ENCODE assay signal across 16 cellular contexts in the genomic region with DNA sequence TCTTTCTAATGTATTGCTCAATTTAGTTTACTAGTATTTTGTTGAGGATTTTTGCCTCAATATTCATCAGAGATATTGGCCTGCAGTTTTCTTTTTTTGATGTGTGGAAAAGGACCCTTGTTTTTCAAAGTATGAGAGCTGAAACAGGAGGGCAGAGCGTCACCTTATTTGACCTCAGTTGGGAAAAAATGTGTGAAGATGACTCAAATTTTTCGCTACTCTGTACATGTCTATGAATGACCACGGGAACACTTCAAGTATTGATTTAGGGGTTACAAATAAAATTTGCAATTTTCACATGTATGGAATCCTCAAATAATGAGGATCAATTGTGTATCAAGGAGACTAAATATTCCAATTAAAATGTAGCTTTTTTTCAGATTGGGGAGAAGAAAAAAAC.
DNase-seq lines count a peak whose midpoint lies in the region; ATAC-seq and TF ChIP-seq lines count a peak whose summit lies in the region.
"Had no signal": no experiment of that assay in that cellular context is flagged by ENCODE, and none has a peak within 500 bp of the region (broad histone marks: within the 10 kb centered on the region; RNA-seq: fewer than 3 reads in every experiment).

No MANE protein-coding gene starts in this region.

- no peaks in the 10 kb centered on the region for H3K36me3 Mint-ChIP-seq in activated CD8-positive, alpha-beta T cell treated with anti-CD3 and anti-CD28 coated beads for 36 hours (ENCODE audit: low read depth)
- no peaks in the 10 kb centered on the region for H3K36me3 Mint-ChIP-seq in activated CD8-positive, alpha-beta T cell treated with anti-CD3 and anti-CD28 coated beads, Interleukin-2, amount 10 ng/mL, durations not matched to agents 7 days and 5 days (ENCODE audit: low read depth)
- no peaks in the 10 kb centered on the region for H3K36me3 Mint-ChIP-seq in stimulated activated naive CD8-positive, alpha-beta T cell treated with anti-CD3 and anti-CD28 coated beads, Interleukin-15, Interleukin-2, amounts not matched to agents 100 ng/mL and 50 ng/mL, for 24 hours (ENCODE audit: low read depth)
- no peaks in the 10 kb centered on the region for H3K36me3 Mint-ChIP-seq in natural killer cell
- H3K36me3 Mint-ChIP-seq in activated CD4-positive, alpha-beta memory T cell treated with anti-CD3 and anti-CD28 coated beads, Interleukin-2, amount 10 ng/mL, durations not matched to agents 7 days and 5 days (ENCODE audit: low read depth) = no peaks in the 10 kb centered on the region

- H3K9me3 Mint-ChIP-seq in activated CD8-positive, alpha-beta T cell treated with anti-CD3 and anti-CD28 coated beads for 36 hours = no peaks in the 10 kb centered on the region
- H3K9me3 Mint-ChIP-seq in activated CD8-positive, alpha-beta T cell treated with anti-CD3 and anti-CD28 coated beads, Interleukin-2, amount 10 ng/mL, durations not matched to agents 7 days and 5 days (ENCODE audit: insufficient read depth) = no peaks in the 10 kb centered on the region
- no peaks in the 10 kb centered on the region for H3K9me3 Mint-ChIP-seq in stimulated activated naive CD8-positive, alpha-beta T cell treated with anti-CD3 and anti-CD28 coated beads, Interleukin-15, Interleukin-2, amounts not matched to agents 100 ng/mL and 50 ng/mL, for 24 hours
- H3K9me3 Mint-ChIP-seq in natural killer cell = no peaks in the 10 kb centered on the region
- H3K9me3 Mint-ChIP-seq in activated CD4-positive, alpha-beta memory T cell treated with anti-CD3 and anti-CD28 coated beads, Interleukin-2, amount 10 ng/mL, durations not matched to agents 7 days and 5 days = no peaks in the 10 kb centered on the region
- H3K9me3 Mint-ChIP-seq: CD4-positive, alpha-beta T cell had no signal

- H3K27me3 Mint-ChIP-seq in activated CD8-positive, alpha-beta T cell treated with anti-CD3 and anti-CD28 coated beads for 36 hours = no peaks in the 10 kb centered on the region
- no peaks in the 10 kb centered on the region for H3K27me3 Mint-ChIP-seq in activated CD8-positive, alpha-beta T cell treated with anti-CD3 and anti-CD28 coated beads, Interleukin-2, amount 10 ng/mL, durations not matched to agents 7 days and 5 days (ENCODE audit: low read depth)
- no peaks in the 10 kb centered on the region for H3K27me3 Mint-ChIP-seq in stimulated activated naive CD8-positive, alpha-beta T cell treated with anti-CD3 and anti-CD28 coated beads, Interleukin-15, Interleukin-2, amounts not matched to agents 100 ng/mL and 50 ng/mL, for 24 hours
- no peaks in the 10 kb centered on the region for H3K27me3 Mint-ChIP-seq in natural killer cell (ENCODE audit: low read depth in 2 of 2)
- H3K27me3 Mint-ChIP-seq in activated CD4-positive, alpha-beta memory T cell treated with anti-CD3 and anti-CD28 coated beads, Interleukin-2, amount 10 ng/mL, durations not matched to agents 7 days and 5 days = no peaks in the 10 kb centered on the region
- H3K27me3 Mint-ChIP-seq: CD4-positive, alpha-beta T cell had no signal

- POLR2A ChIA-PET in activated CD8-positive, alpha-beta T cell treated with anti-CD3 and anti-CD28 coated beads for 36 hours (lab: Charles Lee) = no interaction called here
- POLR2A ChIA-PET in activated CD8-positive, alpha-beta T cell treated with anti-CD3 and anti-CD28 coated beads, Interleukin-2, amount 10 ng/mL, durations not matched to agents 7 days and 5 days (lab: Charles Lee) = no interaction called here
- POLR2A ChIA-PET in activated CD4-positive, alpha-beta memory T cell treated with anti-CD3 and anti-CD28 coated beads, Interleukin-2, amount 10 ng/mL, durations not matched to agents 7 days and 5 days (lab: Charles Lee) = no interaction called here

- intact Hi-C loops in activated CD8-positive, alpha-beta T cell treated with anti-CD3 and anti-CD28 coated beads for 36 hours (cut with micrococcal nuclease) = no loop called here
- intact Hi-C loops in natural killer cell (cut with micrococcal nuclease) = no loop called here

- peak; percentile 39 for ATAC-seq in activated CD8-positive, alpha-beta T cell treated with anti-CD3 and anti-CD28 coated beads for 36 hours
- no peak for ATAC-seq in activated CD8-positive, alpha-beta T cell treated with anti-CD3 and anti-CD28 coated beads, Interleukin-2, amount 10 ng/mL, durations not matched to agents 7 days and 5 days
- no peak for ATAC-seq in stimulated activated naive CD8-positive, alpha-beta T cell treated with anti-CD3 and anti-CD28 coated beads, Interleukin-15, Interleukin-2, amounts not matched to agents 100 U/mL and 50 U/mL, for 24 hours
- ATAC-seq in natural killer cell = peak in 2 of 3 donors; percentile 38 to 63
- ATAC-seq: A549, HCT116 had no signal

- H3K4me3 Mint-ChIP-seq in activated CD8-positive, alpha-beta T cell treated with anti-CD3 and anti-CD28 coated beads for 36 hours = no peak overlapping the region
- H3K4me3 Mint-ChIP-seq in activated CD8-positive, alpha-beta T cell treated with anti-CD3 and anti-CD28 coated beads, Interleukin-2, amount 10 ng/mL, durations not matched to agents 7 days and 5 days = no peak overlapping the region
- no peak overlapping the region for H3K4me3 Mint-ChIP-seq in stimulated activated naive CD8-positive, alpha-beta T cell treated with anti-CD3 and anti-CD28 coated beads, Interleukin-15, Interleukin-2, amounts not matched to agents 100 ng/mL and 50 ng/mL, for 24 hours
- H3K4me3 Mint-ChIP-seq in natural killer cell = peak overlapping the region; percentile 2
- no peak overlapping the region for H3K4me3 Mint-ChIP-seq in activated CD4-positive, alpha-beta memory T cell treated with anti-CD3 and anti-CD28 coated beads, Interleukin-2, amount 10 ng/mL, durations not matched to agents 7 days and 5 days
- H3K4me3 Mint-ChIP-seq: CD4-positive, alpha-beta T cell had no signal

- no peak for TF ChIP-seq CTCF in activated CD8-positive, alpha-beta T cell treated with anti-CD3 and anti-CD28 coated beads for 36 hours (IDR thresholded peaks at IDR 0.05)
- no peak for TF ChIP-seq CTCF in natural killer cell (IDR thresholded peaks at IDR 0.05)

- CTCF ChIA-PET in activated CD8-positive, alpha-beta T cell treated with anti-CD3 and anti-CD28 coated beads for 36 hours (lab: Charles Lee) = no interaction called here
- CTCF ChIA-PET in activated CD8-positive, alpha-beta T cell treated with anti-CD3 and anti-CD28 coated beads, Interleukin-2, amount 10 ng/mL, durations not matched to agents 7 days and 5 days (lab: Charles Lee) = no interaction called here
- CTCF ChIA-PET in activated CD4-positive, alpha-beta memory T cell treated with anti-CD3 and anti-CD28 coated beads, Interleukin-2, amount 10 ng/mL, durations not matched to agents 7 days and 5 days (lab: Charles Lee) = interaction anchor here (0.7 kb wide), 1 partner anchor 319 kb away, joined by 6 read pairs; no protein-coding TSS in a partner anchor

- peaks cover 10% of the 10 kb centered on the region for H3K4me1 Mint-ChIP-seq in activated CD8-positive, alpha-beta T cell treated with anti-CD3 and anti-CD28 coated beads for 36 hours (ENCODE audit: low read depth)
- peaks cover 7% of the 10 kb centered on the region for H3K4me1 Mint-ChIP-seq in activated CD8-positive, alpha-beta T cell treated with anti-CD3 and anti-CD28 coated beads, Interleukin-2, amount 10 ng/mL, durations not matched to agents 7 days and 5 days (ENCODE audit: low read depth)
- H3K4me1 Mint-ChIP-seq in stimulated activated naive CD8-positive, alpha-beta T cell treated with anti-CD3 and anti-CD28 coated beads, Interleukin-15, Interleukin-2, amounts not matched to agents 100 ng/mL and 50 ng/mL, for 24 hours (ENCODE audit: low read depth) = peaks cover 23% of the 10 kb centered on the region
- peaks cover 40 to 48% of the 10 kb centered on the region in 2 donors for H3K4me1 Mint-ChIP-seq in natural killer cell
- H3K4me1 Mint-ChIP-seq in activated CD4-positive, alpha-beta memory T cell treated with anti-CD3 and anti-CD28 coated beads, Interleukin-2, amount 10 ng/mL, durations not matched to agents 7 days and 5 days = peaks cover under 1% of the 10 kb centered on the region

- no peak for DNase-seq in activated CD8-positive, alpha-beta T cell treated with anti-CD3 and anti-CD28 coated beads for 36 hours
- no peak for DNase-seq in activated CD8-positive, alpha-beta T cell treated with anti-CD3 and anti-CD28 coated beads, Interleukin-2, amount 10 ng/mL, durations not matched to agents 7 days and 5 days
- DNase-seq in stimulated activated naive CD8-positive, alpha-beta T cell treated with anti-CD3 and anti-CD28 coated beads, Interleukin-15, Interleukin-2, amounts not matched to agents 100 U/mL and 50 U/mL, for 24 hours = no peak
- no peak for DNase-seq in natural killer cell
- no peak for DNase-seq in DMS53 treated with DMSO at 0.1 percent for 48 hours (lab: John Stamatoyannopoulos, UW; ENCODE audit: unreplicated experiment)
- no peak for DNase-seq in activated CD4-positive, alpha-beta memory T cell treated with anti-CD3 and anti-CD28 coated beads, Interleukin-2, amount 10 ng/mL, durations not matched to agents 7 days and 5 days
- DNase-seq: AML-193; CD4-positive, alpha-beta T cell; DMS153; DMS79 treated with DMSO at 0.1 percent for 48 hours; GF-D8; GOT3; H7 had no signal

- no peak overlapping the region for H3K27ac Mint-ChIP-seq in activated CD8-positive, alpha-beta T cell treated with anti-CD3 and anti-CD28 coated beads for 36 hours
- H3K27ac Mint-ChIP-seq in activated CD8-positive, alpha-beta T cell treated with anti-CD3 and anti-CD28 coated beads, Interleukin-2, amount 10 ng/mL, durations not matched to agents 7 days and 5 days = no peak overlapping the region
- peak overlapping the region; percentile 32 for H3K27ac Mint-ChIP-seq in stimulated activated naive CD8-positive, alpha-beta T cell treated with anti-CD3 and anti-CD28 coated beads, Interleukin-15, Interleukin-2, amounts not matched to agents 100 ng/mL and 50 ng/mL, for 24 hours
- peak overlapping the region; percentile 25 to 32 for H3K27ac Mint-ChIP-seq in natural killer cell
- no peak overlapping the region for H3K27ac Mint-ChIP-seq in activated CD4-positive, alpha-beta memory T cell treated with anti-CD3 and anti-CD28 coated beads, Interleukin-2, amount 10 ng/mL, durations not matched to agents 7 days and 5 days
- H3K27ac Mint-ChIP-seq: CD4-positive, alpha-beta T cell had no signal

Comparison
In these comparisons a context has a peak if more than half of its experiments do, and no peak if none do; other contexts are left out.
1. ATAC-seq: peak in activated CD8-positive, alpha-beta T cell treated with anti-CD3 and anti-CD28 coated beads for 36 hours (single experiment) and natural killer cell (2 of 3); none in activated CD8-positive, alpha-beta T cell treated with anti-CD3 and anti-CD28 coated beads, Interleukin-2, amount 10 ng/mL, durations not matched to agents 7 days and 5 days (single experiment) and stimulated activated naive CD8-positive, alpha-beta T cell treated with anti-CD3 and anti-CD28 coated beads, Interleukin-15, Interleukin-2, amounts not matched to agents 100 U/mL and 50 U/mL, for 24 hours (single experiment).
2. H3K27ac Mint-ChIP-seq: peak in stimulated activated naive CD8-positive, alpha-beta T cell treated with anti-CD3 and anti-CD28 coated beads, Interleukin-15, Interleukin-2, amounts not matched to agents 100 ng/mL and 50 ng/mL, for 24 hours (single experiment) and natural killer cell (2 of 2); none in activated CD8-positive, alpha-beta T cell treated with anti-CD3 and anti-CD28 coated beads for 36 hours (single experiment), activated CD8-positive, alpha-beta T cell treated with anti-CD3 and anti-CD28 coated beads, Interleukin-2, amount 10 ng/mL, durations not matched to agents 7 days and 5 days (single experiment) and activated CD4-positive, alpha-beta memory T cell treated with anti-CD3 and anti-CD28 coated beads, Interleukin-2, amount 10 ng/mL, durations not matched to agents 7 days and 5 days (single experiment).